In genomic region chr9:117970276-117970675, GRCh38 we compare ENCODE assay signal across 3 cellular contexts.
"Had no signal": no experiment of that assay in that cellular context is flagged by ENCODE, and none has a peak within 500 bp of the region (broad histone marks: within the 10 kb centered on the region; RNA-seq: fewer than 3 reads in every experiment).

No MANE protein-coding gene starts in this region.

- DNase-seq: IMR-90, KBM-7, KG1 had no signal
